Comparison of ENCODE assay signal across 8 cellular contexts in the genomic region with DNA sequence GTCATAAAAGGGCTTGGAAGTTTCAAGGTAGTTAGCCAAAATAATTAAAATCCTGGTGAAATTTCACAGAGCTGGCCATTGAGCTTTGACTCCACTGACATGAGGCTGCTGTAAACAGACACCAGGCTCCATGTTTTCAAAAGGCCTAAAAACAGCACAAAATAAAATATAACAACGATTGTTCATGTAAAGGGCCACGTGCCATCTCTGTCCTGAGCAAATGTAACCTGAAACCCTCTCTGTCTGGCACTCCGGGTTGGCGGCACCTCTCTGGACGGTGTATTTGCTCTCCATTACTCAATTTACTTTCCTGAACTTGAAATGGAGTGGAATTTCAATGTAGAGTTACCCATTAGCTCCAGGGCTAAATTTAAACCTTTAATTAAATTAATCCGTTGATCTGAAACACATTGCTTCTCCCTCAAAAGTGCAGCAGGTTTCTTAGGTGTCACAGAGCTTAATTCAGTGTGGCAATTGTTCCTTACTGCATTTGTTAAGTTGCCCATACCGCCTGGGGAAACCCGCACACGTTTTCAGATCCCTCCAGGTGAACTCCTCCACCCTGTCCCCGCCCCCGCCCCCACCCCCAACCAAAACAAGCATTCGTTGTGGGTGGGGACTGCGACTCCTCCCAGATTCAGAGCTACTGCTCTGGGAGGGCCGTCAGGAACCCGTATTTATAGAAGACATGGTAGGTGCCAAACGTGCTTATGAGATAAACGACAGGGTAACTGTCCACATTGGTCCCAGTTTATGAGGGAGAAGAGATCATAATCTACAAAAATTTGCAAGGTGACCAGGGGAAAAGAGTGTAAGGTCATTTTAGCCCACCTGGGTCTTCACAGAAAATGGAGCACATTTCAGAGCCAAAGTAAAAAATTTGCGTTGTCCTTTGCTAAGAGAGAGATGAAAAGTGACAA. TPM values are rescaled to one million over a fixed set of nuclear protein-coding genes. Genes with fewer than 3 reads are reported as not detected.
A peak's percentile ranks its signal among the peaks of the same experiment; 100 is the strongest.
DNase-seq lines count a peak whose midpoint lies in the region; ATAC-seq and TF ChIP-seq lines count a peak whose summit lies in the region.

No MANE protein-coding gene starts in this region.

- H3K79me2 ChIP-seq in HCT116 (ENCODE audit: insufficient read depth, low read length) (peaks cover 5% of the 10 kb centered on the region; the same call in 1 of the 2 replicates), fibroblast of lung (ENCODE audit: control insufficient read depth, insufficient read depth, low read length) (no peaks in the 10 kb centered on the region)

- peak; percentile 95 for TF ChIP-seq POLR2A in HCT116 (IDR thresholded peaks at IDR 0.05; ENCODE audit: borderline replicate concordance, extremely low read depth, insufficient read depth, insufficient read length)

- H3K27me3 Mint-ChIP-seq in activated CD4-positive, alpha-beta T cell treated with anti-CD3 and anti-CD28 coated beads, Interleukin-2, amount 10 ng/mL, durations not matched to agents 7 days and 5 days, result peaks cover 38% of the 10 kb centered on the region

- TF ChIP-seq RAD21 in HCT116 (IDR thresholded peaks at IDR 0.05; ENCODE audit: low read depth), result no peak

- H3K9me2 ChIP-seq in HCT116 (ENCODE audit: insufficient read depth), result no peaks in the 10 kb centered on the region

- H3K4me3 Mint-ChIP-seq in activated CD4-positive, alpha-beta T cell treated with anti-CD3 and anti-CD28 coated beads, Interleukin-2, amount 10 ng/mL, durations not matched to agents 7 days and 5 days, result peak overlapping the region; percentile 75

- H4K20me1 ChIP-seq in HCT116 (ENCODE audit: insufficient read depth) (no peaks in the 10 kb centered on the region), fibroblast of lung (ENCODE audit: control insufficient read depth, extremely low read depth, insufficient read depth, low read length) (no peaks in the 10 kb centered on the region)

- H3K36me3 ChIP-seq in HCT116 (ENCODE audit: control insufficient read depth in 1 of 2, insufficient read depth in 2 of 2, low read length in 2 of 2) (no peaks in the 10 kb centered on the region), fibroblast of lung (ENCODE audit: control insufficient read depth, insufficient read depth, low read length) (no peaks in the 10 kb centered on the region)

- POLR2A ChIA-PET in GM10248 (lab: Yijun Ruan, JAX), result interaction anchor here (0.5 to 0.6 kb wide), 5 partner anchors 66 to 1394 kb away, joined by 3 to 5 read pairs (median 4); a partner anchor contains a TSS
- POLR2A ChIA-PET in HCT116 (lab: Charles Lee), result interaction anchor here (0.6 to 1.7 kb wide), 10 partner anchors 9 to 942 kb away, joined by 3 to 7 read pairs (median 4); a partner anchor contains a TSS
- POLR2A ChIA-PET in activated CD4-positive, alpha-beta T cell treated with anti-CD3 and anti-CD28 coated beads, Interleukin-2, amount 10 ng/mL, durations not matched to agents 7 days and 5 days (lab: Charles Lee), result interaction anchor here (0.6 kb wide), 1 partner anchor 277 kb away, joined by 4 read pairs; no protein-coding TSS in a partner anchor

- CTCF ChIA-PET in GM10248 (lab: Yijun Ruan, JAX), result interaction anchor here (0.7 to 3.4 kb wide), 9 partner anchors 39 to 279 kb away, joined by 3 to 17 read pairs (median 4); no protein-coding TSS in a partner anchor
- CTCF ChIA-PET in HCT116 (lab: Charles Lee), result interaction anchor here (0.9 to 1.6 kb wide), 5 partner anchors 9 to 278 kb away, joined by 3 to 7 read pairs (median 6); no protein-coding TSS in a partner anchor
- CTCF ChIA-PET in activated CD4-positive, alpha-beta T cell treated with anti-CD3 and anti-CD28 coated beads, Interleukin-2, amount 10 ng/mL, durations not matched to agents 7 days and 5 days (lab: Charles Lee), result interaction anchor here (0.6 to 1.6 kb wide), 5 partner anchors 8 to 263 kb away, joined by 3 to 5 read pairs (median 3); no protein-coding TSS in a partner anchor

- TF ChIP-seq CTCF in GM10248 (IDR thresholded peaks at IDR 0.05; ENCODE audit: control extremely low read depth, extremely low read depth, low read depth, missing control alignments), result no peak
- TF ChIP-seq CTCF in HCT116 (IDR thresholded peaks at IDR 0.05 in 2 of 3, conservative IDR thresholded peaks at IDR 0.05 in 1 of 3; ENCODE audit: borderline replicate concordance in 1 of 3, insufficient read depth in 1 of 3, low read depth in 2 of 3, low read length in 2 of 3), result no peak
- TF ChIP-seq CTCF in fibroblast of lung (conservative IDR thresholded peaks at IDR 0.05 in 1 of 2, IDR thresholded peaks at IDR 0.05 in 1 of 2; ENCODE audit: low read depth in 1 of 2, low read length in 2 of 2), result no peak
- TF ChIP-seq CTCF in retinal pigment epithelial cell (conservative IDR thresholded peaks at IDR 0.05; ENCODE audit: low read depth, low read length), result no peak

- H3K9me3 ChIP-seq in HCT116 (ENCODE audit: control insufficient read depth in 1 of 2, insufficient read depth in 1 of 2, low read depth in 1 of 2, low read length in 2 of 2) (no peaks in the 10 kb centered on the region), fibroblast of lung (ENCODE audit: control insufficient read depth, insufficient read depth, low read depth, low read length) (no peaks in the 10 kb centered on the region)

- H3K4me1 ChIP-seq in HCT116 (ENCODE audit: control insufficient read depth in 1 of 2, insufficient read depth in 2 of 2, low read length in 2 of 2) (peaks cover 20 to 40% of the 10 kb centered on the region in 2 experiments), fibroblast of lung (ENCODE audit: control insufficient read depth, extremely low read depth, insufficient read depth, low read length) (no peaks in the 10 kb centered on the region)

- H3K36me3 Mint-ChIP-seq in activated CD4-positive, alpha-beta T cell treated with anti-CD3 and anti-CD28 coated beads, Interleukin-2, amount 10 ng/mL, durations not matched to agents 7 days and 5 days (ENCODE audit: low read depth), result no peaks in the 10 kb centered on the region

- intact Hi-C loops in HCT116 (cut with micrococcal nuclease), result loop anchor here (5.0 kb wide), 2 partner anchors 337 to 368 kb away; a partner anchor contains a TSS

- DNase-seq in GM10248 (ENCODE audit: extremely low spot score) (peak; percentile 87), HCT116 (ENCODE audit: low read depth, low spot score) (peak; percentile 53), NCI-H1694 (lab: John Stamatoyannopoulos, UW) (peak; percentile 34), fibroblast of lung (ENCODE audit: low read depth in 2 of 2) (no peak), retinal pigment epithelial cell (ENCODE audit: low read depth) (no peak), A172 (ENCODE audit: low spot score) (no peak), SW 1271 (lab: John Stamatoyannopoulos, UW) (no peak)
- peak; percentile 45 for DNase-seq in activated CD4-positive, alpha-beta T cell treated with anti-CD3 and anti-CD28 coated beads, Interleukin-2, amount 10 ng/mL, durations not matched to agents 7 days and 5 days

- H3K27ac ChIP-seq in HCT116 (ENCODE audit: low read depth, low read length), result peak overlapping the region; percentile 74
- H3K27ac ChIP-seq in fibroblast of lung (ENCODE audit: insufficient read depth, low read length), result no peak overlapping the region

- H2AFZ ChIP-seq in HCT116 (ENCODE audit: low read depth, low read length, poor library complexity, severe bottlenecking) (peak overlapping the region; percentile 36), fibroblast of lung (ENCODE audit: low read length) (no peak overlapping the region)

- RAD21 ChIA-PET in HCT116 (lab: Charles Lee; ENCODE audit: low non-redundant PET in 1 of 2, low total read pairs in 2 of 2, uncharacterized antibody in 2 of 2, unreplicated experiment in 2 of 2), result interaction anchor here in 1 of 2 experiments (0.9 kb wide), 1 partner anchor 278 kb away, joined by 3 read pairs; no protein-coding TSS in a partner anchor

- peak; percentile 77 for ATAC-seq in HCT116

- peak overlapping the region; percentile 71 for H3K27ac Mint-ChIP-seq in activated CD4-positive, alpha-beta T cell treated with anti-CD3 and anti-CD28 coated beads, Interleukin-2, amount 10 ng/mL, durations not matched to agents 7 days and 5 days

- peak overlapping the region; percentile 96 for H3K4me2 ChIP-seq in HCT116 (ENCODE audit: low read length)
- peak overlapping the region; percentile 82 for H3K4me2 ChIP-seq in fibroblast of lung (ENCODE audit: extremely low read depth, insufficient read depth, low read length)

- H3K9me3 Mint-ChIP-seq in activated CD4-positive, alpha-beta T cell treated with anti-CD3 and anti-CD28 coated beads, Interleukin-2, amount 10 ng/mL, durations not matched to agents 7 days and 5 days, result no peaks in the 10 kb centered on the region

- TSS peak; percentile 79 for BruUV-seq in HCT116 (replicated peaks; lab: Mats Ljungman, UMichigan)

- H3K4me1 Mint-ChIP-seq in activated CD4-positive, alpha-beta T cell treated with anti-CD3 and anti-CD28 coated beads, Interleukin-2, amount 10 ng/mL, durations not matched to agents 7 days and 5 days, result peaks cover 30% of the 10 kb centered on the region

- H3K4me3 ChIP-seq in HCT116 (replicated peaks in 1 of 2; ENCODE audit: low read depth in 1 of 2, low read length in 2 of 2) (peak overlapping the region; percentile 53 to 67), fibroblast of lung (replicated peaks in 1 of 4; ENCODE audit: control extremely low read depth in 1 of 4, insufficient read depth in 1 of 4, low read depth in 3 of 4, low read length in 4 of 4) (peak overlapping the region in 2 of 4 experiments; percentile 60 to 77), retinal pigment epithelial cell (ENCODE audit: low read length) (peak overlapping the region; percentile 76)

- H3K27me3 ChIP-seq in HCT116 (ENCODE audit: insufficient read depth, low read length) (no peaks in the 10 kb centered on the region), fibroblast of lung (ENCODE audit: control insufficient read depth, insufficient read depth, low read length) (peaks cover 9% of the 10 kb centered on the region)

- H3K9ac ChIP-seq in HCT116 (ENCODE audit: low read length) (peak overlapping the region; percentile 71), fibroblast of lung (ENCODE audit: insufficient read depth, low read length) (no peak overlapping the region)

TF ChIP-seq in HCT116, 20 proteins besides CTCF, POLR2A, EP300 and RAD21:
- peak; percentile 50 for TF ChIP-seq YY1 (IDR thresholded peaks at IDR 0.05; ENCODE audit: extremely low read depth, insufficient replicate concordance, low read depth, low read length)
- TF ChIP-seq SP1 (IDR thresholded peaks at IDR 0.05; ENCODE audit: low read depth), result no peak
- peak; percentile 72 for TF ChIP-seq POLR2AphosphoS5 (IDR thresholded peaks at IDR 0.05; ENCODE audit: low read depth, low read length)

RNA-seq across cellular contexts. Expression of a gene that starts 1.2 kb away (rescaled TPM):
- total RNA-seq in HCT116 (2021; ENCODE audit: unreplicated experiment) (7.7 TPM), fibroblast of lung (11.4 and 15.7 TPM in 2 replicates)
- 4.1 and 4.9 TPM in 2 replicates for polyA plus RNA-seq in HCT116 (2012)
- 1 to 10 TPM; 1.9 to 2.1 TPM for total RNA-seq in activated CD4-positive, alpha-beta T cell treated with anti-CD3 and anti-CD28 coated beads, Interleukin-2, amount 10 ng/mL, durations not matched to agents 7 days and 5 days
- 5.1 and 9.8 TPM in 2 replicates for polyA plus RNA-seq in fibroblast of lung
- 4.8 and 10.6 TPM in 2 replicates for polyA plus RNA-seq in fibroblast of lung (2012)
- polyA minus RNA-seq in fibroblast of lung (ENCODE audit: low replicate concordance), result 5.5 and 12.9 TPM in 2 replicates
- total RNA-seq in A172 (2014; rRNA removed; shearing (Covaris generic)), result 7.1 and 11.3 TPM in 2 replicates

Comparison
In these comparisons a context has a peak if more than half of its experiments do, and no peak if none do; other contexts are left out.
1. DNase-seq: peak in GM10248 (single experiment), HCT116 (single experiment), NCI-H1694 (single experiment) and activated CD4-positive, alpha-beta T cell treated with anti-CD3 and anti-CD28 coated beads, Interleukin-2, amount 10 ng/mL, durations not matched to agents 7 days and 5 days (single experiment); none in fibroblast of lung (0 of 2), retinal pigment epithelial cell (single experiment), A172 (single experiment) and SW 1271 (0 of 2).